In the genomic region with DNA sequence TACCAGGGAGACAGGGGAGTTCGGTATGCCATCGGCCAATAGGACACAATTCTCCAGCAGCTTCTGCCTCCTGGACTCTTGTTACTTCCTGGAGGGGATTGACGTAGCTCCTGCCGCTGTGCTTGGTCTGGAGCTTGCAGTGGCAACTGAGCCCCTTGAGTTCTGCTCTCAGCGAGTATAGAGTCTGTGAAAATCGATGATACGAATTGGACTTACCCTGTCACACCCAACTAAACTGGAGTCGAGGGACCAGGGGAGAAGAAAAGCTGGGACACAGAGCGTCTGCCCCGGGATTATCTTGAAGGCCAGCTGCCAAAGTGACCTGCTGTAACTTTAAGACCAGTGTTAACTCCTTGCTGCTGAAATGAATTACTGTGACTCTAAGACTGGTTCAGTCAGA, we compare ENCODE assay signal across 10 cellular contexts. TPM values are rescaled to one million over a fixed set of nuclear protein-coding genes. Genes with fewer than 3 reads are reported as not detected.
DNase-seq lines count a peak whose midpoint lies in the region; ATAC-seq and TF ChIP-seq lines count a peak whose summit lies in the region.
"Had no signal": no experiment of that assay in that cellular context is flagged by ENCODE, and none has a peak within 500 bp of the region (broad histone marks: within the 10 kb centered on the region; RNA-seq: fewer than 3 reads in every experiment).

No MANE protein-coding gene starts in this region.

- no peak overlapping the region for H3K4me3 ChIP-seq in OCI-LY1 (ENCODE audit: low read depth, low read length, poor library complexity, severe bottlenecking)
- H3K4me3 ChIP-seq in colonic mucosa, result no peak overlapping the region
- no peak overlapping the region for H3K4me3 ChIP-seq in left lung
- H3K4me3 ChIP-seq in skeletal muscle satellite cell (ENCODE audit: low read length), result no peak overlapping the region

- H3K9ac ChIP-seq in OCI-LY1 (ENCODE audit: low read length) (no peak overlapping the region), colonic mucosa (ENCODE audit: low read depth in 2 of 2, low read length in 2 of 2) (no peak overlapping the region), skeletal muscle satellite cell (ENCODE audit: low read depth, low read length) (no peak overlapping the region)

- H3K9me2 ChIP-seq in OCI-LY1 (ENCODE audit: low read depth, low read length), result no peaks in the 10 kb centered on the region

- H3K4me2 ChIP-seq in OCI-LY1 (ENCODE audit: low read length) (peak overlapping the region; percentile 18; the same call in 1 of the 2 replicates), skeletal muscle satellite cell (ENCODE audit: low read length) (peak overlapping the region; percentile 44)

- intact Hi-C loops in colonic mucosa (cut with DNase I) (no loop called here), left lung (cut with DNase I) (no loop called here), head of caudate nucleus (cut with DNase I) (no loop called here)

- peaks cover 16% of the 10 kb centered on the region for H3K9me3 ChIP-seq in OCI-LY1 (ENCODE audit: low read length)
- no peaks in the 10 kb centered on the region for H3K9me3 ChIP-seq in colonic mucosa
- H3K9me3 ChIP-seq in left lung, result peaks cover 6 to 11% of the 10 kb centered on the region in 2 donors
- peaks cover 7% of the 10 kb centered on the region for H3K9me3 ChIP-seq in skeletal muscle satellite cell (replicated peaks; ENCODE audit: low read length)

- ATAC-seq in left lung (no peak), HG02973 (IDR thresholded peaks at IDR 0.05; ENCODE audit: unreplicated experiment) (no peak), HG03520 (IDR thresholded peaks at IDR 0.05; ENCODE audit: unreplicated experiment) (no peak)

- H3K36me3 ChIP-seq in OCI-LY1 (ENCODE audit: insufficient read depth, low read length), result peaks cover 48% of the 10 kb centered on the region
- H3K36me3 ChIP-seq in colonic mucosa, result no peaks in the 10 kb centered on the region
- peaks cover 0 to 10% of the 10 kb centered on the region in 2 donors for H3K36me3 ChIP-seq in left lung
- H3K36me3 ChIP-seq in skeletal muscle satellite cell (ENCODE audit: insufficient read depth, low read length), result peaks cover 18% of the 10 kb centered on the region

- H3F3A ChIP-seq in OCI-LY1 (ENCODE audit: insufficient read depth, low read length), result no peaks in the 10 kb centered on the region

- peaks cover 42% of the 10 kb centered on the region for H3K79me2 ChIP-seq in OCI-LY1 (ENCODE audit: insufficient read depth, low read length)

- peak; percentile 56 for DNase-seq in colonic mucosa
- DNase-seq in left lung, result no peak
- DNase-seq in head of caudate nucleus, result no peak
- no peak for DNase-seq in middle frontal gyrus (ENCODE audit: extremely low spot score, low spot score)
- DNase-seq: activated effector memory CD4-positive, alpha-beta T cell treated with Interleukin-2 at 50 U/mL for 16 hours had no signal

- no peak overlapping the region for H2AFZ ChIP-seq in OCI-LY1 (ENCODE audit: low read length)

- H3K4me1 ChIP-seq in OCI-LY1 (ENCODE audit: insufficient read depth, low read length, severe bottlenecking), result peaks cover 60% of the 10 kb centered on the region
- H3K4me1 ChIP-seq in colonic mucosa, result peaks cover 3% of the 10 kb centered on the region
- H3K4me1 ChIP-seq in left lung, result peaks cover 32 to 93% of the 10 kb centered on the region in 2 donors
- peaks cover 42% of the 10 kb centered on the region for H3K4me1 ChIP-seq in skeletal muscle satellite cell (ENCODE audit: control insufficient read depth, insufficient read depth, low read length)

- H3K27ac ChIP-seq in OCI-LY1 (ENCODE audit: low read depth, low read length, poor library complexity, severe bottlenecking) (peak overlapping the region; percentile 37), colonic mucosa (no peak overlapping the region), left lung (peak overlapping the region; percentile 66 to 67)
- H3K27ac ChIP-seq: HL-60 had no signal

- H3K27me3 ChIP-seq in OCI-LY1 (ENCODE audit: insufficient read depth, low read length) (no peaks in the 10 kb centered on the region), colonic mucosa (no peaks in the 10 kb centered on the region), left lung (no peaks in the 10 kb centered on the region), skeletal muscle satellite cell (ENCODE audit: control insufficient read depth, insufficient read depth, low read length) (no peaks in the 10 kb centered on the region)

- TF ChIP-seq CTCF in OCI-LY1 (IDR thresholded peaks at IDR 0.05; ENCODE audit: low read length), result no peak
- no peak for TF ChIP-seq CTCF in colonic mucosa (IDR thresholded peaks at IDR 0.05)
- no peak for TF ChIP-seq CTCF in left lung (IDR thresholded peaks at IDR 0.05)

- H4K20me1 ChIP-seq in OCI-LY1 (ENCODE audit: insufficient read depth, low read length), result no peaks in the 10 kb centered on the region

RNA-seq across cellular contexts. Expression of a gene that starts 22.2 kb away (rescaled TPM):
- total RNA-seq in colonic mucosa (10 to 100 TPM; 31.0 to 38.8 TPM), left lung (100 to 1,000 TPM in 1 of 2 donors, 10 to 100 TPM in 1; 84.7 to 151 TPM)
- total RNA-seq in skeletal muscle satellite cell (2012; rRNA removed), result 25.1 and 27.9 TPM in 2 replicates
